12 cellular contexts compared by ENCODE assay signal in the genomic region with DNA sequence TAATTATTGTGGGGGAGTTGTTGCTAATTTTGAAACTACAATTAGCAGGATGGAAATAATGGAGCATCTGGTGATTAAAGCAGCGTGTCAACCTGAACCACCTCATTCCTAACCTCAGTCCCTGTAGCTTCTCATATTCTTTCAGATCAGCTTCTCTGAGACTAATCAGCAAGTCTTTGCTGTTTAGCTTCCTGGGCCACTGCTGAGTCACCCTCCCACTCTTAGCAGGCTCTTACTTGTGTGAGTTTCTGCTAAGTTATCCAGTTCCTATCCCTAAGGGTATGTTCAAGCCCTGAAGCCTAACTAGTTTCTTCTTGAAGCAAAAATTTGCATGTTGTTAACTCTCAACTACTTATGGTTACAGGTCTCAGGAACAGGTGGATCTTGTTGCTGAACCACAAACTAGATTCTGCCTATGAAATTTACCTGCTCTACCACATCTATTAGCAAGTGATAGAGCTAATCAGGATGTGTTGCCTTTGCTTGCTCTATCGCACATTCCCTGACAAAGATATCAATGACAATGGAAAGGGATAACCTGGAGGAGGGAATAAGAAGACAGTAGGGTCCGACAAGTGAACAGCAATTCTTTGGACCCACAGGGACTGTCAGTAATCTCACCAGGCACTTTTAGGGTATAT.
DNase-seq lines count a peak whose midpoint lies in the region; ATAC-seq and TF ChIP-seq lines count a peak whose summit lies in the region.
"Had no signal": no experiment of that assay in that cellular context is flagged by ENCODE, and none has a peak within 500 bp of the region (broad histone marks: within the 10 kb centered on the region; RNA-seq: fewer than 3 reads in every experiment).

No MANE protein-coding gene starts in this region.

- peaks cover 18% of the 10 kb centered on the region for H3K4me1 Mint-ChIP-seq in MCF 10A (ENCODE audit: insufficient read depth, unreplicated experiment)
- H3K4me1 Mint-ChIP-seq in activated naive CD8-positive, alpha-beta T cell treated with anti-CD3 and anti-CD28 coated beads for 36 hours, result peaks cover 23% of the 10 kb centered on the region
- H3K4me1 Mint-ChIP-seq: brain had no signal

- no peaks in the 10 kb centered on the region for H3K9me3 Mint-ChIP-seq in MCF 10A (ENCODE audit: unreplicated experiment)
- no peaks in the 10 kb centered on the region for H3K9me3 Mint-ChIP-seq in activated naive CD8-positive, alpha-beta T cell treated with anti-CD3 and anti-CD28 coated beads for 36 hours

- no peak overlapping the region for H3K4me3 Mint-ChIP-seq in MCF 10A (ENCODE audit: unreplicated experiment)
- no peak overlapping the region for H3K4me3 Mint-ChIP-seq in activated naive CD8-positive, alpha-beta T cell treated with anti-CD3 and anti-CD28 coated beads for 36 hours
- H3K4me3 Mint-ChIP-seq: brain had no signal

- H3K36me3 Mint-ChIP-seq in MCF 10A (ENCODE audit: insufficient read depth, unreplicated experiment), result no peaks in the 10 kb centered on the region
- H3K36me3 Mint-ChIP-seq in activated naive CD8-positive, alpha-beta T cell treated with anti-CD3 and anti-CD28 coated beads for 36 hours, result peaks cover 3% of the 10 kb centered on the region
- H3K36me3 Mint-ChIP-seq: brain had no signal

- H3K4me3 ChIP-seq in breast epithelium (no peak overlapping the region), left lung (no peak overlapping the region)

- no peaks in the 10 kb centered on the region for H3K27me3 Mint-ChIP-seq in MCF 10A (ENCODE audit: insufficient read depth, unreplicated experiment)
- H3K27me3 Mint-ChIP-seq in activated naive CD8-positive, alpha-beta T cell treated with anti-CD3 and anti-CD28 coated beads for 36 hours, result no peaks in the 10 kb centered on the region
- H3K27me3 Mint-ChIP-seq: brain had no signal

- H3K36me3 ChIP-seq in breast epithelium (no peaks in the 10 kb centered on the region), left lung (no peaks in the 10 kb centered on the region)

- intact Hi-C loops in MCF 10A (cut with micrococcal nuclease) (no loop called here), breast epithelium (cut with DNase I; ENCODE audit: low total_unique reads) (no loop called here), left lung (cut with DNase I) (no loop called here)

- H3K27me3 ChIP-seq in breast epithelium (no peaks in the 10 kb centered on the region), left lung (no peaks in the 10 kb centered on the region)

- H3K9me3 ChIP-seq in breast epithelium (no peaks in the 10 kb centered on the region), left lung (no peaks in the 10 kb centered on the region)

- no peak overlapping the region for H3K27ac Mint-ChIP-seq in MCF 10A (ENCODE audit: low read depth, unreplicated experiment)
- H3K27ac Mint-ChIP-seq in activated naive CD8-positive, alpha-beta T cell treated with anti-CD3 and anti-CD28 coated beads for 36 hours, result peak overlapping the region; percentile 58
- H3K27ac Mint-ChIP-seq: brain had no signal

- POLR2A ChIA-PET in MCF 10A (lab: Yijun Ruan, JAX), result interaction anchor here (0.7 to 1.9 kb wide), 5 partner anchors 16 to 135 kb away, joined by 3 to 8 read pairs (median 3); no protein-coding TSS in a partner anchor

- H3K4me1 ChIP-seq in breast epithelium (no peaks in the 10 kb centered on the region), left lung (no peaks in the 10 kb centered on the region)

- BruUV-seq in MCF 10A (replicated peaks; lab: Mats Ljungman, UMichigan), result no TSS peak

- no peak overlapping the region for H3K27ac ChIP-seq in breast epithelium
- no peak overlapping the region for H3K27ac ChIP-seq in left lung

- CTCF ChIA-PET in MCF 10A (lab: Yijun Ruan, JAX), result interaction anchor here (1.2 kb wide), 1 partner anchor 651 kb away, joined by 3 read pairs; the partner anchor contains the start of gene STPG2

- DNase-seq in MCF 10A (ENCODE audit: unreplicated experiment), result peak; percentile 84
- no peak for DNase-seq in breast epithelium (ENCODE audit: low spot score in 2 of 2)
- peak; percentile 26 for DNase-seq in activated naive CD8-positive, alpha-beta T cell treated with anti-CD3 and anti-CD28 coated beads for 36 hours
- DNase-seq in left lung, result no peak
- DNase-seq in stromal cell of bone marrow (ENCODE audit: low read depth), result peak; percentile 22
- DNase-seq: NCI-H1092, SW 1271 had no signal

- no peak for TF ChIP-seq POLR2A in breast epithelium (IDR thresholded peaks at IDR 0.05)

- TF ChIP-seq CTCF in MCF 10A (IDR thresholded peaks at IDR 0.05; ENCODE audit: unreplicated experiment) (no peak), breast epithelium (IDR thresholded peaks at IDR 0.05) (no peak), left lung (IDR thresholded peaks at IDR 0.05) (no peak)

- ATAC-seq in left lung (peak; percentile 66), HG02840 (IDR thresholded peaks at IDR 0.05; ENCODE audit: low FRiP score, unreplicated experiment) (no peak), GM19455 (IDR thresholded peaks at IDR 0.05; ENCODE audit: unreplicated experiment) (no peak), GM18861 (IDR thresholded peaks at IDR 0.05; ENCODE audit: unreplicated experiment) (no peak)
- ATAC-seq: sciatic nerve had no signal

Comparison
In these comparisons a context has a peak if more than half of its experiments do, and no peak if none do; other contexts are left out.
1. DNase-seq: peak in MCF 10A (single experiment), activated naive CD8-positive, alpha-beta T cell treated with anti-CD3 and anti-CD28 coated beads for 36 hours (single experiment) and stromal cell of bone marrow (single experiment); none in breast epithelium (0 of 2) and left lung (0 of 2).